In the genomic region with DNA sequence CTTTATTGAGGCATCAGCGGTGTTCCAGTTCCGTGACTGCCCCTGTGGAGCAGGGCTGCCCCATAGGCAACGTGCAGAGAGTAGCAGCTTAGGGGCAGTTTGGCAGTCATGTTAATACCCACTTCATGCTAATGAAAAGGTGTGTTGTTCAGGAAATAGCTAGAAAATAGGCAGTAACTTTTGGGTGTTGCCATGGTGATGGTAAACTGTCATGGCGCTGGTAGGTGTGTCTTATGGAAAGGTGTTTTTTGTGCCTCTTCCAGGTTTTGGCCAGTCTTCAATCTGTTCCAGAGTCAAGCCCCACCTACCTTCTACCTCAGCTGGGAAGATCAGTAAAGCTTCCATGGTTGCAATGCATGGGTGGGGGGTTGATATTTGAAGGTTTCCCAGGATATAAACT, we compare ENCODE assay signal across 29 cellular contexts.
"Had no signal": no experiment of that assay in that cellular context is flagged by ENCODE, and none has a peak within 500 bp of the region (broad histone marks: within the 10 kb centered on the region; RNA-seq: fewer than 3 reads in every experiment).

No MANE protein-coding gene starts in this region.

- H3K36me3 Mint-ChIP-seq: activated CD4-positive, alpha-beta memory T cell treated with anti-CD3 and anti-CD28 coated beads for 36 hours; activated CD8-positive, alpha-beta memory T cell treated with anti-CD3 and anti-CD28 coated beads, Interleukin-2, amount 10 ng/mL, durations not matched to agents 7 days and 5 days; activated naive CD4-positive, alpha-beta T cell treated with anti-CD3 and anti-CD28 coated beads, Interleukin-2, amount 50 U/mL, for 24 hours; activated naive CD8-positive, alpha-beta T cell treated with anti-CD3 and anti-CD28 coated beads for 36 hours; brain had no signal

- H3K9me3 Mint-ChIP-seq: activated CD4-positive, alpha-beta memory T cell treated with anti-CD3 and anti-CD28 coated beads for 36 hours; activated naive CD4-positive, alpha-beta T cell treated with anti-CD3 and anti-CD28 coated beads for 36 hours; activated naive CD4-positive, alpha-beta T cell treated with anti-CD3 and anti-CD28 coated beads, Interleukin-2, amount 50 U/mL, for 24 hours; activated naive CD8-positive, alpha-beta T cell treated with anti-CD3 and anti-CD28 coated beads for 36 hours; activated naive CD8-positive, alpha-beta T cell treated with anti-CD3 and anti-CD28 coated beads, Interleukin-2, amount 50 U/mL, for 24 hours; activated T-helper 1 cell treated with anti-CD3 and anti-CD28 coated beads, Interleukin-12 subunit alpha, Interleukin-12 subunit beta, Interleukin-2, Interleukin-4 antibody, amounts not matched to agents 30 ng/mL and 10 ng/mL and 1 ng/mL, durations not matched to agents 14 hours and 24 hours and 36 hours; activated T-helper 2 cell treated with anti-CD3 and anti-CD28 coated beads, Interferon-gamma antibody, Interleukin-2, Interleukin-4, amounts not matched to agents 10 μg/mL and 5 μg/mL and 100 μg/mL, durations not matched to agents 14 hours and 24 hours and 36 hours; brain; central memory CD8-positive, alpha-beta T cell; dendritic cell treated with granulocyte-macrophage colony-stimulating factor and Interleukin-4, amounts not matched to agents 40 ng/mL and 50 ng/mL, for 4 days had no signal

- H3K4me1 Mint-ChIP-seq: activated CD8-positive, alpha-beta memory T cell treated with anti-CD3 and anti-CD28 coated beads, Interleukin-2, amount 10 ng/mL, durations not matched to agents 7 days and 5 days; activated naive CD4-positive, alpha-beta T cell treated with anti-CD3 and anti-CD28 coated beads, Interleukin-2, amount 50 U/mL, for 24 hours; activated naive CD8-positive, alpha-beta T cell treated with anti-CD3 and anti-CD28 coated beads for 36 hours; activated naive CD8-positive, alpha-beta T cell treated with anti-CD3 and anti-CD28 coated beads, Interleukin-2, amount 50 U/mL, for 24 hours; brain; central memory CD8-positive, alpha-beta T cell had no signal

- H3K4me3 ChIP-seq: adrenal gland, ascending aorta, breast epithelium, cardiac muscle cell, coronary artery, esophagus squamous epithelium, gastroesophageal sphincter, heart right ventricle had no signal

- H3K27me3 ChIP-seq: ascending aorta had no signal

- H3K36me3 ChIP-seq: adrenal gland, ascending aorta, breast epithelium, cardiac muscle cell, esophagus squamous epithelium, gastroesophageal sphincter, heart right ventricle had no signal

- H3K4me1 ChIP-seq: adrenal gland, ascending aorta, breast epithelium, esophagus squamous epithelium, gastroesophageal sphincter, heart right ventricle had no signal

- H3K27ac Mint-ChIP-seq: activated CD4-positive, alpha-beta memory T cell treated with anti-CD3 and anti-CD28 coated beads for 36 hours; activated CD8-positive, alpha-beta memory T cell treated with anti-CD3 and anti-CD28 coated beads, Interleukin-2, amount 10 ng/mL, durations not matched to agents 7 days and 5 days; activated CD8-positive, alpha-beta T cell treated with anti-CD3 and anti-CD28 coated beads, Interleukin-2, amount 10 ng/mL, durations not matched to agents 7 days and 5 days; activated naive CD4-positive, alpha-beta T cell treated with anti-CD3 and anti-CD28 coated beads for 36 hours; activated naive CD4-positive, alpha-beta T cell treated with anti-CD3 and anti-CD28 coated beads, Interleukin-2, amount 50 U/mL, for 24 hours; activated naive CD8-positive, alpha-beta T cell treated with anti-CD3 and anti-CD28 coated beads for 36 hours; activated naive CD8-positive, alpha-beta T cell treated with anti-CD3 and anti-CD28 coated beads, Interleukin-2, amount 50 U/mL, for 24 hours; activated T-helper 1 cell treated with anti-CD3 and anti-CD28 coated beads, Interleukin-12 subunit alpha, Interleukin-12 subunit beta, Interleukin-2, Interleukin-4 antibody, amounts not matched to agents 30 ng/mL and 10 ng/mL and 1 ng/mL, durations not matched to agents 14 hours and 24 hours and 36 hours; activated T-helper 2 cell treated with anti-CD3 and anti-CD28 coated beads, Interferon-gamma antibody, Interleukin-2, Interleukin-4, amounts not matched to agents 10 μg/mL and 5 μg/mL and 100 μg/mL, durations not matched to agents 14 hours and 24 hours and 36 hours; brain; dendritic cell treated with granulocyte-macrophage colony-stimulating factor and Interleukin-4, amounts not matched to agents 40 ng/mL and 50 ng/mL, for 4 days had no signal

- DNase-seq: activated CD4-positive, alpha-beta memory T cell treated with anti-CD3 and anti-CD28 coated beads for 36 hours; activated CD4-positive, alpha-beta T cell treated with anti-CD3 and anti-CD28 coated beads for 1 hour; activated CD4-positive, alpha-beta T cell treated with anti-CD3 and anti-CD28 coated beads for 4 hours; activated CD8-positive, alpha-beta memory T cell treated with anti-CD3 and anti-CD28 coated beads, Interleukin-2, amount 10 ng/mL, durations not matched to agents 7 days and 5 days; activated CD8-positive, alpha-beta memory T cell treated with anti-CD3 and anti-CD28 coated beads, Interleukin-2, amount 50 U/mL, for 4 hours; activated CD8-positive, alpha-beta T cell treated with anti-CD3 and anti-CD28 coated beads, Interleukin-2, amount 10 ng/mL, durations not matched to agents 7 days and 5 days; activated effector memory CD4-positive, alpha-beta T cell treated with anti-CD3 and anti-CD28 coated beads, Interleukin-2, amount 50 U/mL, for 16 hours; activated naive CD4-positive, alpha-beta T cell treated with anti-CD3 and anti-CD28 coated beads for 36 hours; activated naive CD8-positive, alpha-beta T cell treated with anti-CD3 and anti-CD28 coated beads for 36 hours; activated naive CD8-positive, alpha-beta T cell treated with anti-CD3 and anti-CD28 coated beads, Interleukin-2, amount 50 U/mL, for 24 hours; activated T-cell treated with anti-CD3 and anti-CD28 coated beads, Interleukin-2, amount 50 U/mL, for 1 hour; activated T-cell treated with anti-CD3 and anti-CD28 coated beads, Interleukin-2, amount 50 U/mL, for 48 hours; adrenal gland; effector CD8-positive, alpha-beta T cell; esophagus squamous epithelium; heart right ventricle; T-helper 2 cell had no signal

- H3K27ac ChIP-seq: adrenal gland, ascending aorta, breast epithelium, cardiac muscle cell, coronary artery, epithelial cell of prostate, esophagus squamous epithelium, gastroesophageal sphincter, heart right ventricle had no signal

- ATAC-seq: activated CD8-positive, alpha-beta memory T cell treated with anti-CD3 and anti-CD28 coated beads, Interleukin-2, amount 10 ng/mL, durations not matched to agents 7 days and 5 days; activated CD8-positive, alpha-beta T cell treated with anti-CD3 and anti-CD28 coated beads, Interleukin-2, amount 10 ng/mL, durations not matched to agents 7 days and 5 days; activated naive CD8-positive, alpha-beta T cell treated with anti-CD3 and anti-CD28 coated beads, Interleukin-2, amount 50 U/mL, for 24 hours; gastroesophageal sphincter; heart right ventricle had no signal

- H3K4me3 Mint-ChIP-seq: activated CD4-positive, alpha-beta memory T cell treated with anti-CD3 and anti-CD28 coated beads for 36 hours; activated CD8-positive, alpha-beta memory T cell treated with anti-CD3 and anti-CD28 coated beads, Interleukin-2, amount 10 ng/mL, durations not matched to agents 7 days and 5 days; activated CD8-positive, alpha-beta T cell treated with anti-CD3 and anti-CD28 coated beads, Interleukin-2, amount 10 ng/mL, durations not matched to agents 7 days and 5 days; activated naive CD4-positive, alpha-beta T cell treated with anti-CD3 and anti-CD28 coated beads for 36 hours; activated naive CD4-positive, alpha-beta T cell treated with anti-CD3 and anti-CD28 coated beads, Interleukin-2, amount 50 U/mL, for 24 hours; activated naive CD8-positive, alpha-beta T cell treated with anti-CD3 and anti-CD28 coated beads for 36 hours; activated naive CD8-positive, alpha-beta T cell treated with anti-CD3 and anti-CD28 coated beads, Interleukin-2, amount 50 U/mL, for 24 hours; activated T-helper 1 cell treated with anti-CD3 and anti-CD28 coated beads, Interleukin-12 subunit alpha, Interleukin-12 subunit beta, Interleukin-2, Interleukin-4 antibody, amounts not matched to agents 30 ng/mL and 10 ng/mL and 1 ng/mL, durations not matched to agents 14 hours and 24 hours and 36 hours; brain; central memory CD8-positive, alpha-beta T cell; dendritic cell treated with granulocyte-macrophage colony-stimulating factor and Interleukin-4, amounts not matched to agents 40 ng/mL and 50 ng/mL, for 4 days had no signal
